Comparison of ENCODE assay signal across 8 cellular contexts in the genomic region with DNA sequence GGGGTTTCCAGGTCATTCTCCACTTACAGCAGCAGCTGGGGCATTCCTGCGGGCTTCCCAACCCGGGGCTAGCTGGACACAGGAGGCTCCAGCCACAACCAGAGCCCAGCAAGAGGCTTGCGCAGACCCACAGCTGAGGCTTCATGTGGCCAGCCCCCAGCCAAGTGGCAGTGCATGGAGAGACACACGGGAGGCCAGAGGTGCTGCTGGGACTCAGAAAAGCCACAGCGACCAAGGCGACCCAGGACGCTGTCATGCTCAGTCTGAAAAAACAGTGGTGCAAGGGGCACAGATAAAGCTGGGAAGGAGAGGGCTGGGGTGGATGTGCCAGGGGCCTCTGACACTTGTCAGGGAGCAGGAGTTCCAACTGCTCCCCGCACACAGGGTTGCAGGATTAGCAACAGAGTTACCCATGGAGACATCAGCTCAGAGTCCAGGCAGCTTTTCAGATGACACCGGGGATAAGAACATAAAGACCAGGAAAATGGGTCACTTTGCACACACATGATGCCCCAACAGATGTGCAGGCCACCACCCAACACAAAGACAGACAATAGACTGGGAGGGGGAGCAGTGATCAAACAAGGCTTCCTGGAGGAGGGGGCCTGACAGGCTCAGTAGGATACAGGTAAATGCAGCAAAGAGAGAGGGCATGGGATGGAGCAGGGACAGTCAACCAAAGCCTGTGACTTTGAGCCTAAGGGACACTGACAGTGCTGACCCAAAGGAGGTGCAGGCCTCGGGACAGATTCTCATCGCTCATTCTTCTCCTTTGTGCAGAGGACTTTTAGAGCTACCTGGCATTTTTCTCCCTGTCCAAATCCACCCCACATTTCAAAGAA. TPM values are rescaled to one million over a fixed set of nuclear protein-coding genes. Genes with fewer than 3 reads are reported as not detected.
A peak's percentile ranks its signal among the peaks of the same experiment; 100 is the strongest.
DNase-seq lines count a peak whose midpoint lies in the region; ATAC-seq, FAIRE-seq and TF ChIP-seq lines count a peak whose summit lies in the region.

No MANE protein-coding gene starts in this region.

- H3K4me3 ChIP-seq in astrocyte (ENCODE audit: insufficient read depth, low read depth, low read length) (no peak overlapping the region), right lobe of liver (peak overlapping the region in 2 of 3 donors; percentile 32 to 87), thoracic aorta (peak overlapping the region; percentile 94)

- H3K27ac ChIP-seq in astrocyte (ENCODE audit: low read depth, low read length): no peak overlapping the region
- H3K27ac ChIP-seq in right lobe of liver: peak overlapping the region in 2 of 3 donors; percentile 97 to 100
- peak overlapping the region in 1 of 2 donors; percentile 100 for H3K27ac ChIP-seq in thoracic aorta

- peak overlapping the region; percentile 100 for H3K27ac Mint-ChIP-seq in activated CD4-positive, alpha-beta T cell treated with anti-CD3 and anti-CD28 coated beads, Interleukin-2, amount 10 ng/mL, durations not matched to agents 24 days and 14 days
- H3K27ac Mint-ChIP-seq in astrocyte (ENCODE audit: unreplicated experiment): peak overlapping the region; percentile 41

- H3K4me3 Mint-ChIP-seq in activated CD4-positive, alpha-beta T cell treated with anti-CD3 and anti-CD28 coated beads, Interleukin-2, amount 10 ng/mL, durations not matched to agents 24 days and 14 days: peak overlapping the region; percentile 100
- peak overlapping the region; percentile 45 for H3K4me3 Mint-ChIP-seq in astrocyte (ENCODE audit: unreplicated experiment)

- no peaks in the 10 kb centered on the region for H3K9me3 Mint-ChIP-seq in activated CD4-positive, alpha-beta T cell treated with anti-CD3 and anti-CD28 coated beads, Interleukin-2, amount 10 ng/mL, durations not matched to agents 24 days and 14 days
- H3K9me3 Mint-ChIP-seq in astrocyte (ENCODE audit: unreplicated experiment): no peaks in the 10 kb centered on the region

- H3K36me3 Mint-ChIP-seq in activated CD4-positive, alpha-beta T cell treated with anti-CD3 and anti-CD28 coated beads, Interleukin-2, amount 10 ng/mL, durations not matched to agents 24 days and 14 days (ENCODE audit: low read depth): peaks cover 17% of the 10 kb centered on the region
- H3K36me3 Mint-ChIP-seq in astrocyte (ENCODE audit: low read depth, unreplicated experiment): no peaks in the 10 kb centered on the region

- no peak for TF ChIP-seq CTCF in astrocyte (IDR thresholded peaks at IDR 0.05; ENCODE audit: insufficient read depth, low read depth, low read length)
- TF ChIP-seq CTCF in right lobe of liver (IDR thresholded peaks at IDR 0.05): no peak
- no peak for TF ChIP-seq CTCF in thoracic aorta (IDR thresholded peaks at IDR 0.05)

- ATAC-seq in right lobe of liver: no peak
- ATAC-seq in thoracic aorta (ENCODE audit: insufficient number of reproducible peaks, low FRiP score, low read depth): no peak
- ATAC-seq in GM19324 (IDR thresholded peaks at IDR 0.05; ENCODE audit: low FRiP score, unreplicated experiment): no peak

- FAIRE-seq in astrocyte (lab: Jason Lieb, UNC): no peak

- H3K36me3 ChIP-seq in astrocyte (ENCODE audit: insufficient read depth, low read length) (peaks cover 4% of the 10 kb centered on the region), right lobe of liver (peaks cover 0 to 5% (median 2%) of the 10 kb centered on the region in 4 donors), thoracic aorta (peaks cover 12% of the 10 kb centered on the region)

- H3K9me3 ChIP-seq in astrocyte (ENCODE audit: insufficient read depth, low read depth, low read length): no peaks in the 10 kb centered on the region
- no peaks in the 10 kb centered on the region for H3K9me3 ChIP-seq in right lobe of liver
- H3K9me3 ChIP-seq in thoracic aorta: no peaks in the 10 kb centered on the region

- peaks cover 41% of the 10 kb centered on the region for H3K4me1 Mint-ChIP-seq in activated CD4-positive, alpha-beta T cell treated with anti-CD3 and anti-CD28 coated beads, Interleukin-2, amount 10 ng/mL, durations not matched to agents 24 days and 14 days
- H3K4me1 Mint-ChIP-seq in astrocyte (ENCODE audit: low read depth, unreplicated experiment): peaks cover 45% of the 10 kb centered on the region

- WGBS in right lobe of liver (ENCODE audit: insufficient coverage, low coverage, low lambda C conversion rate, missing lambda C conversion rate): 37% methylated on average over 5 of the region's 11 CpGs

- peak overlapping the region; percentile 18 for H2AFZ ChIP-seq in astrocyte (ENCODE audit: low read depth, low read length)

- H3K79me2 ChIP-seq in astrocyte (ENCODE audit: insufficient read depth, low read length): peaks cover 50% of the 10 kb centered on the region

- no peaks in the 10 kb centered on the region for H3K27me3 ChIP-seq in astrocyte (ENCODE audit: insufficient read depth, low read length)
- no peaks in the 10 kb centered on the region for H3K27me3 ChIP-seq in right lobe of liver
- no peaks in the 10 kb centered on the region for H3K27me3 ChIP-seq in thoracic aorta (replicated peaks; ENCODE audit: insufficient read depth)

- H3K4me1 ChIP-seq in astrocyte (ENCODE audit: insufficient read depth, low read length): peaks cover 50% of the 10 kb centered on the region
- peaks cover 0 to 42% (median 15%) of the 10 kb centered on the region in 4 donors for H3K4me1 ChIP-seq in right lobe of liver
- H3K4me1 ChIP-seq in thoracic aorta (ENCODE audit: control insufficient read depth in 1 of 2, low read depth in 2 of 2): peaks cover 36 to 50% of the 10 kb centered on the region in 2 donors

- no peak for TF ChIP-seq POLR2A in right lobe of liver (IDR thresholded peaks at IDR 0.05)

- intact Hi-C loops in activated CD4-positive, alpha-beta T cell treated with anti-CD3 and anti-CD28 coated beads, Interleukin-2, amount 10 ng/mL, durations not matched to agents 24 days and 14 days (cut with micrococcal nuclease): loop anchor here (1.0 to 2.0 kb wide), 4 partner anchors 18 to 95 kb away; no protein-coding TSS in a partner anchor
- intact Hi-C loops in right lobe of liver (cut with DNase I): loop anchor here (10.0 kb wide), 1 partner anchor 51 kb away; no protein-coding TSS in a partner anchor

- no peak for DNase-seq in activated CD4-positive, alpha-beta T cell treated with anti-CD3 and anti-CD28 coated beads, Interleukin-2, amount 10 ng/mL, durations not matched to agents 24 days and 14 days
- DNase-seq in activated CD4-positive, alpha-beta T cell treated with anti-CD3 and anti-CD28 coated beads, Interleukin-2, amount 50 U/mL, for 48 hours: no peak
- DNase-seq in astrocyte (ENCODE audit: low read depth) (no peak), right lobe of liver (peak; percentile 30 to 60 (median 55)), thoracic aorta (ENCODE audit: low spot score) (no peak), ACHN (no peak), COR-L47 (lab: John Stamatoyannopoulos, UW) (no peak)

- H3K27me3 Mint-ChIP-seq in activated CD4-positive, alpha-beta T cell treated with anti-CD3 and anti-CD28 coated beads, Interleukin-2, amount 10 ng/mL, durations not matched to agents 24 days and 14 days: no peaks in the 10 kb centered on the region
- H3K27me3 Mint-ChIP-seq in astrocyte (ENCODE audit: low read depth, unreplicated experiment): no peaks in the 10 kb centered on the region

- in situ Hi-C loops in ACHN (cut with HindIII; ENCODE audit: low pct_ligation_motif_present, low pct_unique_long_range_greater_than_20kb, low sequenced_read_pairs): no loop called here

- no peaks in the 10 kb centered on the region for H4K20me1 ChIP-seq in astrocyte (ENCODE audit: insufficient read depth, low read length)

- H3K4me2 ChIP-seq in astrocyte (ENCODE audit: low read length): peak overlapping the region; percentile 94

- peak overlapping the region; percentile 96 for H3K9ac ChIP-seq in astrocyte (ENCODE audit: low read length)

RNA-seq across cellular contexts. Expression of a gene that starts 6.9 kb away (rescaled TPM):
- total RNA-seq in activated CD4-positive, alpha-beta T cell treated with anti-CD3 and anti-CD28 coated beads, Interleukin-2, amount 10 ng/mL, durations not matched to agents 24 days and 14 days: 410 and 411 TPM in 2 replicates
- total RNA-seq in astrocyte (202 and 317 TPM in 2 replicates), right lobe of liver (1,000 to 10,000 TPM in 2 of 6 experiments, 100 to 1,000 TPM in 4; 202 to 1,225 (median 767) TPM), thoracic aorta (1,000 to 10,000 TPM in 1 of 2 donors, 100 to 1,000 TPM in 1; 848 to 1,659 TPM)

RNA-seq across cellular contexts. Expression of a gene that starts 29.3 kb away (rescaled TPM):
- total RNA-seq in activated CD4-positive, alpha-beta T cell treated with anti-CD3 and anti-CD28 coated beads, Interleukin-2, amount 10 ng/mL, durations not matched to agents 24 days and 14 days: 46.7 and 46.8 TPM in 2 replicates
- total RNA-seq in astrocyte (61.2 and 76.3 TPM in 2 replicates), right lobe of liver (10 to 100 TPM in 4 of 6 experiments, 1 to 10 TPM in 2; 7.7 to 17.1 (median 14.3) TPM), thoracic aorta (10 to 100 TPM; 45.2 to 45.9 TPM)

RNA-seq across cellular contexts. Expression of a gene that starts 33.3 kb away (rescaled TPM):
- 15.5 and 16.8 TPM in 2 replicates for total RNA-seq in activated CD4-positive, alpha-beta T cell treated with anti-CD3 and anti-CD28 coated beads, Interleukin-2, amount 10 ng/mL, durations not matched to agents 24 days and 14 days
- total RNA-seq in astrocyte (1.9 and 2.6 TPM in 2 replicates), right lobe of liver (10 to 100 TPM in 4 of 6 experiments, 1 to 10 TPM in 2; 7.5 to 17.5 (median 12.1) TPM), thoracic aorta (10 to 100 TPM; 19.0 to 26.7 TPM)

Comparison
In these comparisons a context has a peak if more than half of its experiments do, and no peak if none do; other contexts are left out.
1. DNase-seq: peak in right lobe of liver (3 of 3); none in activated CD4-positive, alpha-beta T cell treated with anti-CD3 and anti-CD28 coated beads, Interleukin-2, amount 10 ng/mL, durations not matched to agents 24 days and 14 days (single experiment), activated CD4-positive, alpha-beta T cell treated with anti-CD3 and anti-CD28 coated beads, Interleukin-2, amount 50 U/mL, for 48 hours (0 of 2), astrocyte (single experiment), thoracic aorta (single experiment), ACHN (single experiment) and COR-L47 (single experiment).